In genomic region chr13:106752584-106753202, GRCh38 we compare ENCODE assay signal across 23 cellular contexts.
DNase-seq lines count a peak whose midpoint lies in the region; TF ChIP-seq lines count a peak whose summit lies in the region.
"Had no signal": no experiment of that assay in that cellular context is flagged by ENCODE, and none has a peak within 500 bp of the region (broad histone marks: within the 10 kb centered on the region; RNA-seq: fewer than 3 reads in every experiment).

No MANE protein-coding gene starts in this region.

- no peak overlapping the region for H3K23ac ChIP-seq in neuronal stem cell (ENCODE audit: low read depth, low read length, poor library complexity)

- no peak overlapping the region for H2BK5ac ChIP-seq in neuronal stem cell (ENCODE audit: low read length)

- DNase-seq in KBM-7 (peak; percentile 21), left kidney (ENCODE audit: low read depth, low spot score) (peak; percentile 32), neuronal stem cell (ENCODE audit: low spot score) (peak; percentile 49), NCI-H446 treated with DMSO at 0.1 percent for 48 hours (lab: John Stamatoyannopoulos, UW) (no peak), NCI-H510A (lab: John Stamatoyannopoulos, UW) (no peak), MG63 (no peak), NCI-H748 (lab: John Stamatoyannopoulos, UW; ENCODE audit: unreplicated experiment) (no peak)
- DNase-seq: activated CD4-positive, alpha-beta T cell treated with anti-CD3 and anti-CD28 coated beads, Interleukin-2, amount 50 U/mL, for 1 hour; activated naive CD8-positive, alpha-beta T cell treated with anti-CD3 and anti-CD28 coated beads, Interleukin-2, amount 50 U/mL, for 24 hours; CD4-positive, CD25-positive, alpha-beta regulatory T cell; effector memory CD8-positive, alpha-beta T cell; EL; GM23248; NCI-H1092 treated with DMSO at 0.1 percent for 48 hours; NCI-H1930; NCI-H345; Peyer's patch; stimulated activated CD4-positive, alpha-beta T cell treated with anti-CD3 and anti-CD28 coated beads, Interleukin-2, amount 100 ng/mL, for 24 hours; T-helper 17 cell had no signal

- H3K79me1 ChIP-seq in neuronal stem cell (ENCODE audit: low read depth, low read length) = no peaks in the 10 kb centered on the region

- no peak overlapping the region for H3K14ac ChIP-seq in neuronal stem cell (ENCODE audit: low read length)

- H2BK120ac ChIP-seq in neuronal stem cell (ENCODE audit: low read depth, low read length) = no peak overlapping the region

- no CpG with 5 or more reads among the region's 6 CpGs for WGBS in neuronal stem cell (ENCODE audit: extremely low coverage in 2 of 2, insufficient read length in 2 of 2, insufficient replicate concordance in 1 of 2), 2 donors

- H3K9ac ChIP-seq in neuronal stem cell (ENCODE audit: low read depth, low read length, poor library complexity) = no peak overlapping the region
- H3K9ac ChIP-seq: GM23248 had no signal

- TF ChIP-seq CTCF in 22Rv1 (IDR thresholded peaks at IDR 0.05) = no peak

- H3K27ac ChIP-seq in 22Rv1 (peak overlapping the region; percentile 38), neuronal stem cell (replicated peaks; ENCODE audit: low read length) (peak overlapping the region; percentile 80)
- H3K27ac ChIP-seq: GM23248, HL-60 had no signal

- H3K18ac ChIP-seq in neuronal stem cell (ENCODE audit: low read length) = no peak overlapping the region

- no peak overlapping the region for H3K4ac ChIP-seq in neuronal stem cell (ENCODE audit: low read length)

- peak overlapping the region; percentile 69 for H2AFZ ChIP-seq in neuronal stem cell (ENCODE audit: low read length)
- H2AFZ ChIP-seq: GM23248 had no signal

- H3K4me1 ChIP-seq in neuronal stem cell (ENCODE audit: control insufficient read depth in 2 of 2, insufficient read depth in 1 of 2, low read depth in 1 of 2, low read length in 2 of 2) = peaks cover 12 to 44% of the 10 kb centered on the region in 2 donors
- H3K4me1 ChIP-seq: Peyer's patch had no signal

- peak overlapping the region; percentile 48 for H3K4me2 ChIP-seq in neuronal stem cell (ENCODE audit: insufficient read depth, low read length, poor library complexity, severe bottlenecking)

- H2BK15ac ChIP-seq in neuronal stem cell (ENCODE audit: low read length) = no peak overlapping the region

- H3K9me3 ChIP-seq in neuronal stem cell (replicated peaks in 1 of 2; ENCODE audit: control insufficient read depth in 2 of 2, insufficient read depth in 1 of 2, low read depth in 1 of 2, low read length in 2 of 2) (peaks cover 2 to 6% of the 10 kb centered on the region in 2 donors), MG63 (no peaks in the 10 kb centered on the region)
- H3K9me3 ChIP-seq: Peyer's patch, thoracic aorta had no signal

- H3K27me3 ChIP-seq in neuronal stem cell (ENCODE audit: control insufficient read depth in 3 of 3, insufficient read depth in 3 of 3, low read depth in 1 of 3, low read length in 3 of 3) = no peaks in the 10 kb centered on the region
- no peaks in the 10 kb centered on the region for H3K27me3 ChIP-seq in MG63
- H3K27me3 ChIP-seq: Peyer's patch had no signal

- H2BK12ac ChIP-seq in neuronal stem cell (ENCODE audit: low read length) = no peak overlapping the region

- H3K4me3 ChIP-seq in neuronal stem cell (ENCODE audit: low read length in 2 of 2) (no peak overlapping the region), MG63 (no peak overlapping the region)
- H3K4me3 ChIP-seq: GM23248, lung, Peyer's patch had no signal

- in situ Hi-C loops in KBM-7 (cut with MboI; ENCODE audit: low pct_unique_long_range_greater_than_20kb, low sequenced_read_pairs) = no loop called here

- H2AK5ac ChIP-seq in neuronal stem cell (ENCODE audit: low read depth, low read length) = no peak overlapping the region

- H3K36me3 ChIP-seq in neuronal stem cell (replicated peaks in 1 of 2; ENCODE audit: control insufficient read depth in 2 of 2, insufficient read depth in 2 of 2, low read length in 2 of 2) = no peaks in the 10 kb centered on the region
- H3K36me3 ChIP-seq in MG63 = no peaks in the 10 kb centered on the region
- H3K36me3 ChIP-seq: Peyer's patch, thoracic aorta had no signal

- no peak overlapping the region for H4K91ac ChIP-seq in neuronal stem cell (ENCODE audit: low read depth, low read length, poor library complexity)

- no peak overlapping the region for H4K8ac ChIP-seq in neuronal stem cell (ENCODE audit: low read depth, low read length)

Comparison
In these comparisons a context has a peak if more than half of its experiments do, and no peak if none do; other contexts are left out.
1. DNase-seq: peak in KBM-7 (single experiment), left kidney (single experiment) and neuronal stem cell (single experiment); none in NCI-H446 treated with DMSO at 0.1 percent for 48 hours (single experiment), NCI-H510A (single experiment), MG63 (single experiment) and NCI-H748 (single experiment).